ENCODE assay signal across 1 cellular context in the genomic region with DNA sequence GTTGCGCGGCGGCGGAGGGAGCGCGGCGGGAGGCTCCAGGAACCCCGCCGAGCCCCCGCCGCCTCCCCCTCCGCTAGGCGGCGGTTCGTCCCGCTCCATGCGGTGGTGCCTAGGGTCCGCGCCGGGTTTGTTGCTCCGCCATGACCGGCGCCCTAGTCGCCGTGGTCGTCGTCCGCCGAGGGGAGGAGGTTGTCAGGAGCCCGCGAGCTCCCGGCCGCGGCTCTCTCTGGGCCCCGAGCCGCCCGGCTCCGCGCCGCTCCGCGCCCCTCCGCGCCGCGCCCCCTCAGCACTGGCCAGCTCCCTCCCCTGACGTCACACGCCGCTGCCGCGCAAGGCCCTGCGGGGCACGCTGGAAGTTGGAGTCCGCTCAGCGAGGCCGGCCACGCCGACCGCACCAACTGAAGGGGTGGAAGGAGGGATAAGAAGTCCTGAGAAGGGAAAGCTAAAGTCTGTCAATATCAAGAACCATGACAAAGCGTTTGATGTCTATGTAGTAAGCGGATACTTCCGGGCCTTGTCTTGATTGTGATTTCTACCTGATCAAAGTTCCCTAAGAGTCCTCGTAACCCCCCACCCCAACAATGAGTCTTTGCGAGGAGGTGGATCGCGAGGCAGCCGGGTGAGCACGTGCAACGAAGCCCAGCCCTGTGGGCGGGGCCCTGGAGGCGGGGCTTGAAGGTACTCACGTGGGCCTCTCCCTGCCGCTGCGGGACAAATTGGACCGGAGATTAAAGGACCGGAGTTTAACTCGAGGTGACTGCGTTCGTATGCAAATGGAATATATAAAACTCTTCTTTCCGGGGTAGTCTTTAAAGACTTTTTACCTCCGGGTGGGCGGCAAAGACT.
TF ChIP-seq lines count a peak whose summit lies in the region.

A gene (minus strand): TSS at position 291 of the 846 bp plus-strand sequence.

TF ChIP-seq in HepG2, 621 proteins besides CTCF, POLR2A, EP300 and RAD21 (continued from another document and continues in another):
- 0 out of 2 replicates have a peak, but pooled peaks have one; percentile 46 for TF ChIP-seq ZNF160 (CRISPR knock-in tag; IDR thresholded peaks at IDR 0.05)
- TF ChIP-seq ZNF460 (CRISPR knock-in tag; IDR thresholded peaks at IDR 0.05; ENCODE audit: borderline replicate concordance) = no peak
- TF ChIP-seq ZSCAN22 (CRISPR knock-in tag; IDR thresholded peaks at IDR 0.05) = no peak
- TF ChIP-seq HMG20B (CRISPR knock-in tag; conservative IDR thresholded peaks at IDR 0.05) = no peak
- no peak for TF ChIP-seq HMG20A (CRISPR knock-in tag; IDR thresholded peaks at IDR 0.05; ENCODE audit: borderline replicate concordance)
- peak; percentile 68; the same call in 1 of the 2 replicates for TF ChIP-seq FOXK1 (CRISPR knock-in tag; IDR thresholded peaks at IDR 0.05; ENCODE audit: borderline replicate concordance, low read depth)
- no peak for TF ChIP-seq MAF1 (CRISPR knock-in tag; IDR thresholded peaks at IDR 0.05; ENCODE audit: borderline replicate concordance)
- peak; percentile 25; the same call in 1 of the 2 replicates for TF ChIP-seq ETV5 (CRISPR knock-in tag; IDR thresholded peaks at IDR 0.05; ENCODE audit: borderline replicate concordance)
- TF ChIP-seq ZNF816 (CRISPR knock-in tag; IDR thresholded peaks at IDR 0.05; ENCODE audit: borderline replicate concordance) = 0 out of 2 replicates have a peak, but pooled peaks have one; percentile 68
- peak; percentile 40; the same call in 1 of the 2 replicates for TF ChIP-seq ZNF441 (CRISPR knock-in tag; IDR thresholded peaks at IDR 0.05; ENCODE audit: borderline replicate concordance)
- TF ChIP-seq ZNF30 (CRISPR knock-in tag; IDR thresholded peaks at IDR 0.05) = no peak
- TF ChIP-seq ZSCAN20 (CRISPR knock-in tag; IDR thresholded peaks at IDR 0.05; ENCODE audit: borderline replicate concordance) = peak; percentile 86; the same call in 1 of the 2 replicates
- peak; percentile 15; the same call in 1 of the 2 replicates for TF ChIP-seq ZNF709 (CRISPR knock-in tag; IDR thresholded peaks at IDR 0.05)
- TF ChIP-seq, protein P1, sequence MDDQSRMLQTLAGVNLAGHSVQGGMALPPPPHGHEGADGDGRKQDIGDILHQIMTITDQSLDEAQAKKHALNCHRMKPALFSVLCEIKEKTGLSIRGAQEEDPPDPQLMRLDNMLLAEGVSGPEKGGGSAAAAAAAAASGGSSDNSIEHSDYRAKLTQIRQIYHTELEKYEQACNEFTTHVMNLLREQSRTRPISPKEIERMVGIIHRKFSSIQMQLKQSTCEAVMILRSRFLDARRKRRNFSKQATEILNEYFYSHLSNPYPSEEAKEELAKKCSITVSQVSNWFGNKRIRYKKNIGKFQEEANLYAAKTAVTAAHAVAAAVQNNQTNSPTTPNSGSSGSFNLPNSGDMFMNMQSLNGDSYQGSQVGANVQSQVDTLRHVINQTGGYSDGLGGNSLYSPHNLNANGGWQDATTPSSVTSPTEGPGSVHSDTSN (CRISPR knock-in tag; IDR thresholded peaks at IDR 0.05; ENCODE audit: borderline replicate concordance) = no peak
- TF ChIP-seq CCAR2 (optimal IDR thresholded peaks at IDR 0.05; ENCODE audit: low read depth, low read length) = no peak
- no peak for TF ChIP-seq FOSL1 (CRISPR knock-in tag; IDR thresholded peaks at IDR 0.05; ENCODE audit: borderline replicate concordance)
- no peak for TF ChIP-seq SAFB2 (CRISPR knock-in tag; IDR thresholded peaks at IDR 0.05; ENCODE audit: borderline replicate concordance, low read depth)
- TF ChIP-seq NCOR1 (IDR thresholded peaks at IDR 0.05; ENCODE audit: borderline replicate concordance, low read length) = peak; percentile 57; the same call in 1 of the 2 replicates
- TF ChIP-seq, protein P2, sequence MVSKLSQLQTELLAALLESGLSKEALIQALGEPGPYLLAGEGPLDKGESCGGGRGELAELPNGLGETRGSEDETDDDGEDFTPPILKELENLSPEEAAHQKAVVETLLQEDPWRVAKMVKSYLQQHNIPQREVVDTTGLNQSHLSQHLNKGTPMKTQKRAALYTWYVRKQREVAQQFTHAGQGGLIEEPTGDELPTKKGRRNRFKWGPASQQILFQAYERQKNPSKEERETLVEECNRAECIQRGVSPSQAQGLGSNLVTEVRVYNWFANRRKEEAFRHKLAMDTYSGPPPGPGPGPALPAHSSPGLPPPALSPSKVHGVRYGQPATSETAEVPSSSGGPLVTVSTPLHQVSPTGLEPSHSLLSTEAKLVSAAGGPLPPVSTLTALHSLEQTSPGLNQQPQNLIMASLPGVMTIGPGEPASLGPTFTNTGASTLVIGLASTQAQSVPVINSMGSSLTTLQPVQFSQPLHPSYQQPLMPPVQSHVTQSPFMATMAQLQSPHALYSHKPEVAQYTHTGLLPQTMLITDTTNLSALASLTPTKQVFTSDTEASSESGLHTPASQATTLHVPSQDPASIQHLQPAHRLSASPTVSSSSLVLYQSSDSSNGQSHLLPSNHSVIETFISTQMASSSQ (IDR thresholded peaks at IDR 0.05; ENCODE audit: low read depth) = 0 out of 2 replicates have a peak, but pooled peaks have one; percentile 39
- TF ChIP-seq, protein P2 (CRISPR knock-in tag; IDR thresholded peaks at IDR 0.05; ENCODE audit: borderline replicate concordance) = no peak
- TF ChIP-seq NONO (IDR thresholded peaks at IDR 0.05) = 0 out of 2 replicates have a peak, but pooled peaks have one; percentile 28
- peak; percentile 69 for TF ChIP-seq NONO (CRISPR knock-in tag; conservative IDR thresholded peaks at IDR 0.05)
- TF ChIP-seq, protein P3, sequence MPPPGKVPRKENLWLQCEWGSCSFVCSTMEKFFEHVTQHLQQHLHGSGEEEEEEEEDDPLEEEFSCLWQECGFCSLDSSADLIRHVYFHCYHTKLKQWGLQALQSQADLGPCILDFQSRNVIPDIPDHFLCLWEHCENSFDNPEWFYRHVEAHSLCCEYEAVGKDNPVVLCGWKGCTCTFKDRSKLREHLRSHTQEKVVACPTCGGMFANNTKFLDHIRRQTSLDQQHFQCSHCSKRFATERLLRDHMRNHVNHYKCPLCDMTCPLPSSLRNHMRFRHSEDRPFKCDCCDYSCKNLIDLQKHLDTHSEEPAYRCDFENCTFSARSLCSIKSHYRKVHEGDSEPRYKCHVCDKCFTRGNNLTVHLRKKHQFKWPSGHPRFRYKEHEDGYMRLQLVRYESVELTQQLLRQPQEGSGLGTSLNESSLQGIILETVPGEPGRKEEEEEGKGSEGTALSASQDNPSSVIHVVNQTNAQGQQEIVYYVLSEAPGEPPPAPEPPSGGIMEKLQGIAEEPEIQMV (CRISPR knock-in tag; IDR thresholded peaks at IDR 0.05; ENCODE audit: low read depth) = peak; percentile 87
- TF ChIP-seq, protein P4, sequence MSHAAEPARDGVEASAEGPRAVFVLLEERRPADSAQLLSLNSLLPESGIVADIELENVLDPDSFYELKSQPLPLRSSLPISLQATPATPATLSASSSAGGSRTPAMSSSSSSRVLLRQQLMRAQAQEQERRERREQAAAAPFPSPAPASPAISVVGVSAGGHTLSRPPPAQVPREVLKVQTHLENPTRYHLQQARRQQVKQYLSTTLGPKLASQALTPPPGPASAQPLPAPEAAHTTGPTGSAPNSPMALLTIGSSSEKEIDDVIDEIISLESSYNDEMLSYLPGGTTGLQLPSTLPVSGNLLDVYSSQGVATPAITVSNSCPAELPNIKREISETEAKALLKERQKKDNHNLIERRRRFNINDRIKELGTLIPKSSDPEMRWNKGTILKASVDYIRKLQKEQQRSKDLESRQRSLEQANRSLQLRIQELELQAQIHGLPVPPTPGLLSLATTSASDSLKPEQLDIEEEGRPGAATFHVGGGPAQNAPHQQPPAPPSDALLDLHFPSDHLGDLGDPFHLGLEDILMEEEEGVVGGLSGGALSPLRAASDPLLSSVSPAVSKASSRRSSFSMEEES (CRISPR knock-in tag; IDR thresholded peaks at IDR 0.05) = peak; percentile 82
- TF ChIP-seq TSC22D2 (CRISPR knock-in tag; IDR thresholded peaks at IDR 0.05; ENCODE audit: borderline replicate concordance) = no peak
- TF ChIP-seq, protein P5, sequence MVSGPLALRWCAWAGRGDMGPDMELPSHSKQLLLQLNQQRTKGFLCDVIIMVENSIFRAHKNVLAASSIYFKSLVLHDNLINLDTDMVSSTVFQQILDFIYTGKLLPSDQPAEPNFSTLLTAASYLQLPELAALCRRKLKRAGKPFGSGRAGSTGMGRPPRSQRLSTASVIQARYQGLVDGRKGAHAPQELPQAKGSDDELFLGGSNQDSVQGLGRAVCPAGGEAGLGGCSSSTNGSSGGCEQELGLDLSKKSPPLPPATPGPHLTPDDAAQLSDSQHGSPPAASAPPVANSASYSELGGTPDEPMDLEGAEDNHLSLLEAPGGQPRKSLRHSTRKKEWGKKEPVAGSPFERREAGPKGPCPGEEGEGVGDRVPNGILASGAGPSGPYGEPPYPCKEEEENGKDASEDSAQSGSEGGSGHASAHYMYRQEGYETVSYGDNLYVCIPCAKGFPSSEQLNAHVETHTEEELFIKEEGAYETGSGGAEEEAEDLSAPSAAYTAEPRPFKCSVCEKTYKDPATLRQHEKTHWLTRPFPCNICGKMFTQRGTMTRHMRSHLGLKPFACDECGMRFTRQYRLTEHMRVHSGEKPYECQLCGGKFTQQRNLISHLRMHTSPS (CRISPR knock-in tag; IDR thresholded peaks at IDR 0.05; ENCODE audit: low read depth) = no peak
- TF ChIP-seq ZNF614 (CRISPR knock-in tag; IDR thresholded peaks at IDR 0.05; ENCODE audit: borderline replicate concordance) = no peak
- 0 out of 2 replicates have a peak, but pooled peaks have one; percentile 42 for TF ChIP-seq KLF6 (CRISPR knock-in tag; IDR thresholded peaks at IDR 0.05)
- peak; percentile 84 for TF ChIP-seq GABPB1 (CRISPR knock-in tag; IDR thresholded peaks at IDR 0.05)
- TF ChIP-seq RAD51 (IDR thresholded peaks at IDR 0.05; ENCODE audit: borderline replicate concordance) = peak; percentile 34; the same call in 1 of the 2 replicates
- 0 out of 2 replicates have a peak, but pooled peaks have one; percentile 15 for TF ChIP-seq ZNF629 (CRISPR knock-in tag; conservative IDR thresholded peaks at IDR 0.05)
- TF ChIP-seq, protein P6, sequence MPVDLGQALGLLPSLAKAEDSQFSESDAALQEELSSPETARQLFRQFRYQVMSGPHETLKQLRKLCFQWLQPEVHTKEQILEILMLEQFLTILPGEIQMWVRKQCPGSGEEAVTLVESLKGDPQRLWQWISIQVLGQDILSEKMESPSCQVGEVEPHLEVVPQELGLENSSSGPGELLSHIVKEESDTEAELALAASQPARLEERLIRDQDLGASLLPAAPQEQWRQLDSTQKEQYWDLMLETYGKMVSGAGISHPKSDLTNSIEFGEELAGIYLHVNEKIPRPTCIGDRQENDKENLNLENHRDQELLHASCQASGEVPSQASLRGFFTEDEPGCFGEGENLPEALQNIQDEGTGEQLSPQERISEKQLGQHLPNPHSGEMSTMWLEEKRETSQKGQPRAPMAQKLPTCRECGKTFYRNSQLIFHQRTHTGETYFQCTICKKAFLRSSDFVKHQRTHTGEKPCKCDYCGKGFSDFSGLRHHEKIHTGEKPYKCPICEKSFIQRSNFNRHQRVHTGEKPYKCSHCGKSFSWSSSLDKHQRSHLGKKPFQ (CRISPR knock-in tag; IDR thresholded peaks at IDR 0.05; ENCODE audit: insufficient replicate concordance) = no peak
- TF ChIP-seq, protein P7, sequence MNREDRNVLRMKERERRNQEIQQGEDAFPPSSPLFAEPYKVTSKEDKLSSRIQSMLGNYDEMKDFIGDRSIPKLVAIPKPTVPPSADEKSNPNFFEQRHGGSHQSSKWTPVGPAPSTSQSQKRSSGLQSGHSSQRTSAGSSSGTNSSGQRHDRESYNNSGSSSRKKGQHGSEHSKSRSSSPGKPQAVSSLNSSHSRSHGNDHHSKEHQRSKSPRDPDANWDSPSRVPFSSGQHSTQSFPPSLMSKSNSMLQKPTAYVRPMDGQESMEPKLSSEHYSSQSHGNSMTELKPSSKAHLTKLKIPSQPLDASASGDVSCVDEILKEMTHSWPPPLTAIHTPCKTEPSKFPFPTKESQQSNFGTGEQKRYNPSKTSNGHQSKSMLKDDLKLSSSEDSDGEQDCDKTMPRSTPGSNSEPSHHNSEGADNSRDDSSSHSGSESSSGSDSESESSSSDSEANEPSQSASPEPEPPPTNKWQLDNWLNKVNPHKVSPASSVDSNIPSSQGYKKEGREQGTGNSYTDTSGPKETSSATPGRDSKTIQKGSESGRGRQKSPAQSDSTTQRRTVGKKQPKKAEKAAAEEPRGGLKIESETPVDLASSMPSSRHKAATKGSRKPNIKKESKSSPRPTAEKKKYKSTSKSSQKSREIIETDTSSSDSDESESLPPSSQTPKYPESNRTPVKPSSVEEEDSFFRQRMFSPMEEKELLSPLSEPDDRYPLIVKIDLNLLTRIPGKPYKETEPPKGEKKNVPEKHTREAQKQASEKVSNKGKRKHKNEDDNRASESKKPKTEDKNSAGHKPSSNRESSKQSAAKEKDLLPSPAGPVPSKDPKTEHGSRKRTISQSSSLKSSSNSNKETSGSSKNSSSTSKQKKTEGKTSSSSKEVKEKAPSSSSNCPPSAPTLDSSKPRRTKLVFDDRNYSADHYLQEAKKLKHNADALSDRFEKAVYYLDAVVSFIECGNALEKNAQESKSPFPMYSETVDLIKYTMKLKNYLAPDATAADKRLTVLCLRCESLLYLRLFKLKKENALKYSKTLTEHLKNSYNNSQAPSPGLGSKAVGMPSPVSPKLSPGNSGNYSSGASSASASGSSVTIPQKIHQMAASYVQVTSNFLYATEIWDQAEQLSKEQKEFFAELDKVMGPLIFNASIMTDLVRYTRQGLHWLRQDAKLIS (CRISPR knock-in tag; IDR thresholded peaks at IDR 0.05) = no peak
- TF ChIP-seq, protein P8, sequence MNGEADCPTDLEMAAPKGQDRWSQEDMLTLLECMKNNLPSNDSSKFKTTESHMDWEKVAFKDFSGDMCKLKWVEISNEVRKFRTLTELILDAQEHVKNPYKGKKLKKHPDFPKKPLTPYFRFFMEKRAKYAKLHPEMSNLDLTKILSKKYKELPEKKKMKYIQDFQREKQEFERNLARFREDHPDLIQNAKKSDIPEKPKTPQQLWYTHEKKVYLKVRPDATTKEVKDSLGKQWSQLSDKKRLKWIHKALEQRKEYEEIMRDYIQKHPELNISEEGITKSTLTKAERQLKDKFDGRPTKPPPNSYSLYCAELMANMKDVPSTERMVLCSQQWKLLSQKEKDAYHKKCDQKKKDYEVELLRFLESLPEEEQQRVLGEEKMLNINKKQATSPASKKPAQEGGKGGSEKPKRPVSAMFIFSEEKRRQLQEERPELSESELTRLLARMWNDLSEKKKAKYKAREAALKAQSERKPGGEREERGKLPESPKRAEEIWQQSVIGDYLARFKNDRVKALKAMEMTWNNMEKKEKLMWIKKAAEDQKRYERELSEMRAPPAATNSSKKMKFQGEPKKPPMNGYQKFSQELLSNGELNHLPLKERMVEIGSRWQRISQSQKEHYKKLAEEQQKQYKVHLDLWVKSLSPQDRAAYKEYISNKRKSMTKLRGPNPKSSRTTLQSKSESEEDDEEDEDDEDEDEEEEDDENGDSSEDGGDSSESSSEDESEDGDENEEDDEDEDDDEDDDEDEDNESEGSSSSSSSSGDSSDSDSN (CRISPR knock-in tag; IDR thresholded peaks at IDR 0.05) = peak; percentile 68; the same call in 1 of the 2 replicates
- no peak for TF ChIP-seq RFXANK (CRISPR knock-in tag; IDR thresholded peaks at IDR 0.05)
- peak; percentile 45; the same call in 1 of the 2 replicates for TF ChIP-seq BORCS8-MEF2B (CRISPR knock-in tag; IDR thresholded peaks at IDR 0.05)
